1 cellular context compared by ENCODE assay signal in the genomic region with DNA sequence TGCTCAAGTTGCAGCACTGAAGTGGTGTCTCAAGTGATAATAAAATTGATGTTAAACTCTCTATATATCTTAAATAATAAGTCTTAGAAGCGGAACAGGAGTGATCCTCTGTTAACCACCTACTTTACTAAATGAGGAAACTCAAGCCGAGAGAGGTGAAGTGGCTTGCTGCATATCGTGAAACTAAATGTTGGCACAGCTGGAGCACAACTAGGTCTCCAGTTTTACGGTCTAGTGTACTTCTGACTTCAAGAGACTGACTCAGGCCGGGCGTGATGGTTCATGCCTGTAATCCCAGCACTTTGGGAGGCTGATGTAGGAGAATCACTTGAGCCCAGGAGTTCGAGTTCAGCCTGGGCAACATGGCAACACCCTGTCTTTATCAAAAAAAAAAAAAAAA.
TF ChIP-seq lines count a peak whose summit lies in the region.

No MANE protein-coding gene starts in this region.

TF ChIP-seq in HEK293, 187 proteins besides CTCF, POLR2A, EP300 and RAD21 (continued from another document):
- TF ChIP-seq, protein P1, sequence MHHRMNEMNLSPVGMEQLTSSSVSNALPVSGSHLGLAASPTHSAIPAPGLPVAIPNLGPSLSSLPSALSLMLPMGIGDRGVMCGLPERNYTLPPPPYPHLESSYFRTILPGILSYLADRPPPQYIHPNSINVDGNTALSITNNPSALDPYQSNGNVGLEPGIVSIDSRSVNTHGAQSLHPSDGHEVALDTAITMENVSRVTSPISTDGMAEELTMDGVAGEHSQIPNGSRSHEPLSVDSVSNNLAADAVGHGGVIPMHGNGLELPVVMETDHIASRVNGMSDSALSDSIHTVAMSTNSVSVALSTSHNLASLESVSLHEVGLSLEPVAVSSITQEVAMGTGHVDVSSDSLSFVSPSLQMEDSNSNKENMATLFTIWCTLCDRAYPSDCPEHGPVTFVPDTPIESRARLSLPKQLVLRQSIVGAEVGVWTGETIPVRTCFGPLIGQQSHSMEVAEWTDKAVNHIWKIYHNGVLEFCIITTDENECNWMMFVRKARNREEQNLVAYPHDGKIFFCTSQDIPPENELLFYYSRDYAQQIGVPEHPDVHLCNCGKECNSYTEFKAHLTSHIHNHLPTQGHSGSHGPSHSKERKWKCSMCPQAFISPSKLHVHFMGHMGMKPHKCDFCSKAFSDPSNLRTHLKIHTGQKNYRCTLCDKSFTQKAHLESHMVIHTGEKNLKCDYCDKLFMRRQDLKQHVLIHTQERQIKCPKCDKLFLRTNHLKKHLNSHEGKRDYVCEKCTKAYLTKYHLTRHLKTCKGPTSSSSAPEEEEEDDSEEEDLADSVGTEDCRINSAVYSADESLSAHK (tag by site-specific recombination; IDR thresholded peaks at IDR 0.05), result no peak
- TF ChIP-seq HOXC10 (CRISPR knock-in tag; IDR thresholded peaks at IDR 0.05) (no peak), ZNF768 (tag by site-specific recombination; IDR thresholded peaks at IDR 0.05) (no peak)
- TF ChIP-seq, protein P2, sequence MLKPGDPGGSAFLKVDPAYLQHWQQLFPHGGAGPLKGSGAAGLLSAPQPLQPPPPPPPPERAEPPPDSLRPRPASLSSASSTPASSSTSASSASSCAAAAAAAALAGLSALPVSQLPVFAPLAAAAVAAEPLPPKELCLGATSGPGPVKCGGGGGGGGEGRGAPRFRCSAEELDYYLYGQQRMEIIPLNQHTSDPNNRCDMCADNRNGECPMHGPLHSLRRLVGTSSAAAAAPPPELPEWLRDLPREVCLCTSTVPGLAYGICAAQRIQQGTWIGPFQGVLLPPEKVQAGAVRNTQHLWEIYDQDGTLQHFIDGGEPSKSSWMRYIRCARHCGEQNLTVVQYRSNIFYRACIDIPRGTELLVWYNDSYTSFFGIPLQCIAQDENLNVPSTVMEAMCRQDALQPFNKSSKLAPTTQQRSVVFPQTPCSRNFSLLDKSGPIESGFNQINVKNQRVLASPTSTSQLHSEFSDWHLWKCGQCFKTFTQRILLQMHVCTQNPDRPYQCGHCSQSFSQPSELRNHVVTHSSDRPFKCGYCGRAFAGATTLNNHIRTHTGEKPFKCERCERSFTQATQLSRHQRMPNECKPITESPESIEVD (tag by site-specific recombination; IDR thresholded peaks at IDR 0.05), result peak; percentile 58
